9 cellular contexts compared by ENCODE assay signal in genomic region chr1:81549588-81550127, GRCh38.
A peak's percentile ranks its signal among the peaks of the same experiment; 100 is the strongest.
DNase-seq lines count a peak whose midpoint lies in the region; ATAC-seq and TF ChIP-seq lines count a peak whose summit lies in the region.
"Had no signal": no experiment of that assay in that cellular context is flagged by ENCODE, and none has a peak within 500 bp of the region (broad histone marks: within the 10 kb centered on the region; RNA-seq: fewer than 3 reads in every experiment).

No MANE protein-coding gene starts in this region.

- ATAC-seq in GM21423 (IDR thresholded peaks at IDR 0.05; ENCODE audit: unreplicated experiment) (peak; percentile 48), HG03521 (IDR thresholded peaks at IDR 0.05; ENCODE audit: unreplicated experiment) (peak; percentile 38), sciatic nerve (peak; percentile 50)
- no peak for ATAC-seq in natural killer cell treated with Interleukin-12 subunit alpha and Interleukin-12 subunit beta and Interleukin-15 and Interleukin-18, amount 100 ng/mL, for 72 hours

- TF ChIP-seq CTCF in fibroblast of pulmonary artery (IDR thresholded peaks at IDR 0.05; ENCODE audit: low read length, missing control alignments), result peak; percentile 64

- intact Hi-C loops in sciatic nerve (cut with DNase I), result loop anchor here (5.0 kb wide), 1 partner anchor 142 kb away; no protein-coding TSS in a partner anchor

- no peak overlapping the region for H3K4me3 ChIP-seq in fibroblast of pulmonary artery (replicated peaks; ENCODE audit: low read depth, low read length)
- H3K4me3 ChIP-seq: skin epidermis had no signal

- H3K27ac Mint-ChIP-seq in natural killer cell treated with Interleukin-12 subunit alpha and Interleukin-12 subunit beta and Interleukin-15 and Interleukin-18, amount 100 ng/mL, for 72 hours, result no peak overlapping the region

- H3K36me3 Mint-ChIP-seq in natural killer cell treated with Interleukin-12 subunit alpha and Interleukin-12 subunit beta and Interleukin-15 and Interleukin-18, amount 100 ng/mL, for 72 hours, result no peaks in the 10 kb centered on the region

- DNase-seq in DMS53 treated with DMSO at 0.1 percent for 48 hours (lab: John Stamatoyannopoulos, UW; ENCODE audit: unreplicated experiment) (peak; percentile 68), NOMO-1 (lab: John Stamatoyannopoulos, UW; ENCODE audit: unreplicated experiment in 2 of 2) (peak; percentile 6 to 43), fibroblast of pulmonary artery (ENCODE audit: low read depth) (peak; percentile 76), sciatic nerve (ENCODE audit: low spot score) (no peak)
- DNase-seq in natural killer cell treated with Interleukin-12 subunit alpha and Interleukin-12 subunit beta and Interleukin-15 and Interleukin-18, amount 100 ng/mL, for 72 hours (ENCODE audit: low spot score), result no peak
- DNase-seq in activated CD4-positive, alpha-beta T cell treated with anti-CD3 and anti-CD28 coated beads for 48 hours, result no peak

- H3K9me3 Mint-ChIP-seq in natural killer cell treated with Interleukin-12 subunit alpha and Interleukin-12 subunit beta and Interleukin-15 and Interleukin-18, amount 100 ng/mL, for 72 hours, result peaks cover 4% of the 10 kb centered on the region

- H3K27me3 Mint-ChIP-seq in natural killer cell treated with Interleukin-12 subunit alpha and Interleukin-12 subunit beta and Interleukin-15 and Interleukin-18, amount 100 ng/mL, for 72 hours, result no peaks in the 10 kb centered on the region

- no peak overlapping the region for H3K4me3 Mint-ChIP-seq in natural killer cell treated with Interleukin-12 subunit alpha and Interleukin-12 subunit beta and Interleukin-15 and Interleukin-18, amount 100 ng/mL, for 72 hours

- H3K4me1 Mint-ChIP-seq in natural killer cell treated with Interleukin-12 subunit alpha and Interleukin-12 subunit beta and Interleukin-15 and Interleukin-18, amount 100 ng/mL, for 72 hours (ENCODE audit: low read depth in 2 of 2), result no peaks in the 10 kb centered on the region

Comparison
In these comparisons a context has a peak if more than half of its experiments do, and no peak if none do; other contexts are left out.
1. DNase-seq: peak in DMS53 treated with DMSO at 0.1 percent for 48 hours (single experiment), NOMO-1 (2 of 2) and fibroblast of pulmonary artery (single experiment); none in sciatic nerve (single experiment), natural killer cell treated with Interleukin-12 subunit alpha and Interleukin-12 subunit beta and Interleukin-15 and Interleukin-18, amount 100 ng/mL, for 72 hours (single experiment) and activated CD4-positive, alpha-beta T cell treated with anti-CD3 and anti-CD28 coated beads for 48 hours (single experiment).
2. ATAC-seq: peak in GM21423 (single experiment), HG03521 (single experiment) and sciatic nerve (single experiment); none in natural killer cell treated with Interleukin-12 subunit alpha and Interleukin-12 subunit beta and Interleukin-15 and Interleukin-18, amount 100 ng/mL, for 72 hours (0 of 2).